1 cellular context compared by ENCODE assay signal in the genomic region with DNA sequence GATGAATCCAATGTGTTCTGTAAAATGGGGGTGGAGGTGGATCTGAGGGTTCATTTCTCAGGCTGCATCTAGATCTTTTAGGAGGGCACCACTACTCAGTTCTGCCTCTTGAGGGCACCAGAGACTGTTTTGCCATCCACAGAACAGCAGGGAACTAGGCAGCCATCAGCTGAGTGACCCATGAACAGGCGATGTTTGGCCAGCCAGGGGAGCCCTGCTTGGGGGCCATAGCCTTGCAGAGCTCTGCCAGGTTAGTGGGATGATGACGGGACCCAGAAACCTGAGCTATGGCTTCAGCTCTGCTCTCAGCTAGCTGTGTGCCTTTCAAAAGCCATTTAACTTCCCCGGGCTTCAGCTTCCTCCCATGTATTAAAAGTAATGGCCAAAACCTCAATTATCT.
TF ChIP-seq lines count a peak whose summit lies in the region.

No MANE protein-coding gene starts in this region.

TF ChIP-seq in H1, 55 proteins besides CTCF, POLR2A, EP300 and RAD21:
- no peak for TF ChIP-seq CHD2 (IDR thresholded peaks at IDR 0.05; ENCODE audit: low read length)
- TF ChIP-seq YY1 (IDR thresholded peaks at IDR 0.05; ENCODE audit: low read depth, low read length): peak; percentile 91
- peak; percentile 51 for TF ChIP-seq CTBP2 (IDR thresholded peaks at IDR 0.05; ENCODE audit: borderline replicate concordance, insufficient read depth, insufficient read length, low read length)
- peak; percentile 50; the same call in 1 of the 2 replicates for TF ChIP-seq JUND (IDR thresholded peaks at IDR 0.05; ENCODE audit: low read length)
- peak in 1 of 2 experiments; percentile 59; a peak in 2 of 4 replicates for TF ChIP-seq SIN3A (conservative IDR thresholded peaks at IDR 0.05 in 1 of 2, IDR thresholded peaks at IDR 0.05 in 1 of 2; ENCODE audit: low read depth in 1 of 2, low read length in 2 of 2)
- TF ChIP-seq NANOG (IDR thresholded peaks at IDR 0.05; ENCODE audit: insufficient read depth, low read depth, low read length, poor library complexity, severe bottlenecking): peak; percentile 75
